32 cellular contexts compared by ENCODE assay signal in the genomic region with DNA sequence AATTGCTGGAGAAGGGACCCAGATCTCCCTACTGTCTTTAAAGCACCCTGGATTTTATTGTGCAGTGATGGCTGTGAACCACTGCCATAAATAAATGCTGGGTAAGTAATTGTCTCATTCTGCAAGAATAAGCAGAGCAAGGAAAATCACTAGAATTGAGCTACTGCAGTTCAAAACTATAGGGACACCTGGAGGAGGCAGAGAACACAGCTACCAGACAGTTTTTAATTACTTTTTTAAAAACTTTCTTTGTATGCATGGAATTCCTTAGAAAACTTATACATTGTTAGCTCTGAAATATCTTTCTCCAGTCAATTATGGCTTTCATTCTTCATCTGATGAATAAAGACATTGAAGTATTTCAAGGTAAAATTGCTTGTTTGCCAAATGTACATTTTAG.
DNase-seq lines count a peak whose midpoint lies in the region; ATAC-seq and TF ChIP-seq lines count a peak whose summit lies in the region.
"Had no signal": no experiment of that assay in that cellular context is flagged by ENCODE, and none has a peak within 500 bp of the region (broad histone marks: within the 10 kb centered on the region; RNA-seq: fewer than 3 reads in every experiment).

No MANE protein-coding gene starts in this region.

- no peaks in the 10 kb centered on the region for H3K36me3 ChIP-seq in WERI-Rb-1
- H3K36me3 ChIP-seq: cardiac muscle cell, esophagus muscularis mucosa had no signal

- TF ChIP-seq CTCF in WERI-Rb-1 (IDR thresholded peaks at IDR 0.05; ENCODE audit: low read depth, low read length), result 0 out of 2 replicates have a peak, but pooled peaks have one; percentile 15
- peak; percentile 53 for TF ChIP-seq CTCF in osteocyte (IDR thresholded peaks at IDR 0.05)

- H3K27me3 Mint-ChIP-seq in osteocyte (ENCODE audit: unreplicated experiment), result peaks cover under 1% of the 10 kb centered on the region
- no peaks in the 10 kb centered on the region for H3K27me3 Mint-ChIP-seq in activated CD4-positive, alpha-beta T cell treated with anti-CD3 and anti-CD28 coated beads for 36 hours
- H3K27me3 Mint-ChIP-seq: activated CD8-positive, alpha-beta memory T cell treated with anti-CD3 and anti-CD28 coated beads, Interleukin-2, amount 10 ng/mL, durations not matched to agents 7 days and 5 days; effector memory CD8-positive, alpha-beta T cell; stimulated activated naive CD8-positive, alpha-beta T cell treated with anti-CD3 and anti-CD28 coated beads, Interleukin-15, amount 100 ng/mL, for 72 hours had no signal

- peak overlapping the region; percentile 46 for H3K27ac Mint-ChIP-seq in osteocyte (ENCODE audit: unreplicated experiment)
- no peak overlapping the region for H3K27ac Mint-ChIP-seq in activated CD4-positive, alpha-beta T cell treated with anti-CD3 and anti-CD28 coated beads for 36 hours
- H3K27ac Mint-ChIP-seq: activated CD8-positive, alpha-beta memory T cell treated with anti-CD3 and anti-CD28 coated beads, Interleukin-2, amount 10 ng/mL, durations not matched to agents 7 days and 5 days; activated T-cell treated with anti-CD3 and anti-CD28 coated beads, Interleukin-2, amount 50 U/mL, for 72 hours; CD8-positive, alpha-beta T cell; effector memory CD8-positive, alpha-beta T cell; stimulated activated naive CD8-positive, alpha-beta T cell treated with anti-CD3 and anti-CD28 coated beads, Interleukin-15, amount 100 ng/mL, for 72 hours; WTC11 had no signal

- no peak overlapping the region for H3K4me3 Mint-ChIP-seq in osteocyte (ENCODE audit: unreplicated experiment)
- H3K4me3 Mint-ChIP-seq in activated CD4-positive, alpha-beta T cell treated with anti-CD3 and anti-CD28 coated beads for 36 hours, result no peak overlapping the region
- H3K4me3 Mint-ChIP-seq: activated CD8-positive, alpha-beta memory T cell treated with anti-CD3 and anti-CD28 coated beads, Interleukin-2, amount 10 ng/mL, durations not matched to agents 7 days and 5 days; activated T-cell treated with anti-CD3 and anti-CD28 coated beads, Interleukin-2, amount 50 U/mL, for 72 hours; CD8-positive, alpha-beta T cell; effector memory CD8-positive, alpha-beta T cell; stimulated activated naive CD8-positive, alpha-beta T cell treated with anti-CD3 and anti-CD28 coated beads, Interleukin-15, amount 100 ng/mL, for 72 hours; WTC11 had no signal

- intact Hi-C loops in activated CD4-positive, alpha-beta T cell treated with anti-CD3 and anti-CD28 coated beads for 36 hours (cut with DNase I, micrococcal nuclease), result no loop called here

- CTCF ChIA-PET in activated CD4-positive, alpha-beta T cell treated with anti-CD3 and anti-CD28 coated beads for 36 hours (lab: Charles Lee), result interaction anchor here (0.6 kb wide), 1 partner anchor 13 kb away, joined by 3 read pairs; no protein-coding TSS in a partner anchor

- no peaks in the 10 kb centered on the region for H3K27me3 ChIP-seq in WERI-Rb-1 (ENCODE audit: insufficient read depth, low read depth, severe bottlenecking)
- H3K27me3 ChIP-seq: cardiac muscle cell, esophagus muscularis mucosa had no signal

- H3K4me3 ChIP-seq in WERI-Rb-1 (ENCODE audit: low read depth, low read length), result no peak overlapping the region
- H3K4me3 ChIP-seq: cardiac muscle cell, esophagus muscularis mucosa, skin epidermis had no signal

- H3K9me3 ChIP-seq in WERI-Rb-1 (ENCODE audit: severe bottlenecking), result no peaks in the 10 kb centered on the region
- H3K9me3 ChIP-seq: esophagus muscularis mucosa had no signal

- no peaks in the 10 kb centered on the region for H3K36me3 Mint-ChIP-seq in osteocyte (ENCODE audit: unreplicated experiment)
- H3K36me3 Mint-ChIP-seq in activated CD4-positive, alpha-beta T cell treated with anti-CD3 and anti-CD28 coated beads for 36 hours (ENCODE audit: low read depth), result no peaks in the 10 kb centered on the region
- H3K36me3 Mint-ChIP-seq: activated CD8-positive, alpha-beta memory T cell treated with anti-CD3 and anti-CD28 coated beads, Interleukin-2, amount 10 ng/mL, durations not matched to agents 7 days and 5 days; CD8-positive, alpha-beta T cell; WTC11 had no signal

- ATAC-seq in activated CD4-positive, alpha-beta T cell treated with anti-CD3 and anti-CD28 coated beads for 36 hours, result no peak
- ATAC-seq: activated CD8-positive, alpha-beta memory T cell treated with anti-CD3 and anti-CD28 coated beads, Interleukin-2, amount 10 ng/mL, durations not matched to agents 7 days and 5 days; activated T-cell treated with anti-CD3 and anti-CD28 coated beads, Interleukin-2, amount 50 U/mL, for 72 hours; CD8-positive, alpha-beta T cell; effector memory CD8-positive, alpha-beta T cell; left cardiac atrium; stimulated activated naive CD8-positive, alpha-beta T cell treated with anti-CD3 and anti-CD28 coated beads, Interleukin-15, amount 100 ng/mL, for 72 hours; WTC11 had no signal

- no peaks in the 10 kb centered on the region for H3K9me3 Mint-ChIP-seq in osteocyte (ENCODE audit: unreplicated experiment)
- no peaks in the 10 kb centered on the region for H3K9me3 Mint-ChIP-seq in activated CD4-positive, alpha-beta T cell treated with anti-CD3 and anti-CD28 coated beads for 36 hours (ENCODE audit: low read depth)
- H3K9me3 Mint-ChIP-seq: effector memory CD8-positive, alpha-beta T cell; stimulated activated naive CD8-positive, alpha-beta T cell treated with anti-CD3 and anti-CD28 coated beads, Interleukin-15, amount 100 ng/mL, for 72 hours; WTC11 had no signal

- peak; percentile 47 for DNase-seq in NCI-H2171 treated with DMSO at 0.1 percent for 48 hours (lab: John Stamatoyannopoulos, UW)
- DNase-seq in NCI-H2171 (lab: John Stamatoyannopoulos, UW), result no peak
- DNase-seq in WERI-Rb-1, result no peak
- peak; percentile 0 for DNase-seq in fibroblast of peridontal ligament (ENCODE audit: extremely low read depth)
- DNase-seq in osteocyte (ENCODE audit: extremely low spot score, unreplicated experiment), result no peak
- DNase-seq in NCI-H2107 (lab: John Stamatoyannopoulos, UW), result no peak
- DNase-seq in NCI-H187 (lab: John Stamatoyannopoulos, UW), result no peak
- no peak for DNase-seq in activated CD4-positive, alpha-beta T cell treated with anti-CD3 and anti-CD28 coated beads for 36 hours
- DNase-seq: 8988T; activated CD4-positive, alpha-beta T cell treated with anti-CD3 and anti-CD28 coated beads, Interleukin-2, amount 50 U/mL, for 1 hour; activated CD8-positive, alpha-beta memory T cell treated with anti-CD3 and anti-CD28 coated beads, Interleukin-2, amount 10 ng/mL, durations not matched to agents 7 days and 5 days; activated naive CD4-positive, alpha-beta T cell; activated T-cell treated with anti-CD3 and anti-CD28 coated beads, Interleukin-2, amount 50 U/mL, for 72 hours; AML-193; CD8-positive, alpha-beta T cell; cortex of kidney; effector memory CD8-positive, alpha-beta T cell; foreskin melanocyte; GOT3; KG1; left cardiac atrium; NCI-H1436 treated with DMSO at 0.1 percent for 48 hours; NCI-H524 treated with DMSO at 0.1 percent for 48 hours; occipital lobe; Right ventricle myocardium superior; stimulated activated CD8-positive, alpha-beta memory T cell treated with anti-CD3 and anti-CD28 coated beads, Interleukin-4, amount 100 ng/mL, for 48 hours; stimulated activated naive CD8-positive, alpha-beta T cell treated with anti-CD3 and anti-CD28 coated beads, Interleukin-15, amount 100 ng/mL, for 72 hours; T-helper 9 cell had no signal

- H3K27ac ChIP-seq in WERI-Rb-1, result no peak overlapping the region
- H3K27ac ChIP-seq: cardiac muscle cell, esophagus muscularis mucosa, skin epidermis had no signal

- POLR2A ChIA-PET in activated CD4-positive, alpha-beta T cell treated with anti-CD3 and anti-CD28 coated beads for 36 hours (lab: Charles Lee), result no interaction called here

- H3K4me1 Mint-ChIP-seq in osteocyte (ENCODE audit: unreplicated experiment), result peaks cover 46% of the 10 kb centered on the region
- H3K4me1 Mint-ChIP-seq in activated CD4-positive, alpha-beta T cell treated with anti-CD3 and anti-CD28 coated beads for 36 hours, result no peaks in the 10 kb centered on the region
- H3K4me1 Mint-ChIP-seq: activated CD8-positive, alpha-beta memory T cell treated with anti-CD3 and anti-CD28 coated beads, Interleukin-2, amount 10 ng/mL, durations not matched to agents 7 days and 5 days; stimulated activated naive CD8-positive, alpha-beta T cell treated with anti-CD3 and anti-CD28 coated beads, Interleukin-15, amount 100 ng/mL, for 72 hours had no signal

Comparison
In these comparisons a context has a peak if more than half of its experiments do, and no peak if none do; other contexts are left out.
1. DNase-seq: peak in NCI-H2171 treated with DMSO at 0.1 percent for 48 hours (single experiment) and fibroblast of peridontal ligament (single experiment); none in NCI-H2171 (single experiment), WERI-Rb-1 (single experiment), osteocyte (single experiment), NCI-H2107 (single experiment), NCI-H187 (0 of 2) and activated CD4-positive, alpha-beta T cell treated with anti-CD3 and anti-CD28 coated beads for 36 hours (single experiment).